8 cellular contexts compared by ENCODE assay signal in genomic region chr19:34172661-34173144, GRCh38. TPM values are rescaled to one million over a fixed set of nuclear protein-coding genes. Genes with fewer than 3 reads are reported as not detected.
A peak's percentile ranks its signal among the peaks of the same experiment; 100 is the strongest.
DNase-seq lines count a peak whose midpoint lies in the region; ATAC-seq and TF ChIP-seq lines count a peak whose summit lies in the region.

No MANE protein-coding gene starts in this region.

- H3K4me3 Mint-ChIP-seq in endothelial cell (ENCODE audit: unreplicated experiment) (peak overlapping the region; percentile 96), naive B cell (peak overlapping the region; percentile 77 to 100 (median 96))

- H3K27me3 ChIP-seq in SU-DHL-6 (ENCODE audit: low read length) (no peaks in the 10 kb centered on the region), aorta (ENCODE audit: control insufficient read depth in 1 of 2, insufficient read depth in 2 of 2, low read length in 1 of 2) (no peaks in the 10 kb centered on the region)

- peaks cover 28% of the 10 kb centered on the region for H4K20me1 ChIP-seq in SU-DHL-6 (ENCODE audit: low read depth, low read length)

- intact Hi-C loops in aorta (cut with DNase I): loop anchor here in 1 of 2 donors (5.0 kb wide), 1 partner anchor 650 kb away; the partner anchor contains the start of gene PEPD

- peaks cover 32% of the 10 kb centered on the region for H3K4me1 Mint-ChIP-seq in endothelial cell (ENCODE audit: unreplicated experiment)
- H3K4me1 Mint-ChIP-seq in naive B cell: peaks cover 27 to 63% (median 43%) of the 10 kb centered on the region in 3 donors

- H3K36me3 Mint-ChIP-seq in endothelial cell (ENCODE audit: low read depth, unreplicated experiment): peaks cover 17% of the 10 kb centered on the region
- H3K36me3 Mint-ChIP-seq in naive B cell: no peaks in the 10 kb centered on the region

- 1% methylated on average over 37 to 55 of the region's 55 CpGs for WGBS in aorta, 2 donors

- H3K27ac Mint-ChIP-seq in endothelial cell (ENCODE audit: unreplicated experiment) (peak overlapping the region; percentile 96), naive B cell (peak overlapping the region; percentile 91 to 98 (median 95))

- peaks cover 25% of the 10 kb centered on the region for H3F3A ChIP-seq in SU-DHL-6 (ENCODE audit: insufficient read depth)

- DNase-seq in endothelial cell (ENCODE audit: low spot score) (peak; percentile 36), naive B cell (no peak), aorta (peak in 1 of 2 donors; percentile 80), GM10248 (ENCODE audit: extremely low spot score) (no peak)

- H3K4me3 ChIP-seq in SU-DHL-6 (ENCODE audit: insufficient read depth, low read length, poor library complexity, severe bottlenecking) (peak overlapping the region; percentile 70), aorta (ENCODE audit: low read length in 2 of 2) (peak overlapping the region; percentile 90)

- peak overlapping the region; percentile 96 for H3K27ac ChIP-seq in 22Rv1
- peak overlapping the region; percentile 82 for H3K27ac ChIP-seq in SU-DHL-6 (ENCODE audit: low read depth, low read length)
- H3K27ac ChIP-seq in aorta (ENCODE audit: low read depth in 1 of 2, low read length in 2 of 2): peak overlapping the region; percentile 76 to 88

- POLR2A ChIA-PET in GM10248 (lab: Yijun Ruan, JAX): interaction anchor here (0.6 kb wide), 1 partner anchor 1505 kb away, joined by 3 read pairs; no protein-coding TSS in a partner anchor

- H3K9me3 Mint-ChIP-seq in endothelial cell (ENCODE audit: unreplicated experiment) (no peaks in the 10 kb centered on the region), naive B cell (no peaks in the 10 kb centered on the region)

- peaks cover 8% of the 10 kb centered on the region for H3K27me3 Mint-ChIP-seq in endothelial cell (ENCODE audit: unreplicated experiment)
- H3K27me3 Mint-ChIP-seq in naive B cell: no peaks in the 10 kb centered on the region

- H3K9ac ChIP-seq in SU-DHL-6 (ENCODE audit: low read length): peak overlapping the region; percentile 99

- H2AFZ ChIP-seq in SU-DHL-6 (ENCODE audit: low read depth, low read length, severe bottlenecking): peak overlapping the region; percentile 30

- H3K4me1 ChIP-seq in aorta (ENCODE audit: control insufficient read depth in 1 of 2, insufficient read depth in 2 of 2, low read length in 2 of 2): peaks cover 0 to 2% of the 10 kb centered on the region in 2 donors

- no peaks in the 10 kb centered on the region for H3K9me2 ChIP-seq in SU-DHL-6 (replicated peaks; ENCODE audit: insufficient read depth, low read length)

- CTCF ChIA-PET in GM10248 (lab: Yijun Ruan, JAX): interaction anchor here (1.5 kb wide), 1 partner anchor 10 kb away, joined by 3 read pairs; no protein-coding TSS in a partner anchor

- H3K4me2 ChIP-seq in SU-DHL-6 (ENCODE audit: low read depth, low read length, poor library complexity, severe bottlenecking): peak overlapping the region; percentile 97

- no peaks in the 10 kb centered on the region for H3K9me3 ChIP-seq in SU-DHL-6 (ENCODE audit: insufficient read depth, low read length)
- H3K9me3 ChIP-seq in aorta (ENCODE audit: control insufficient read depth, low read length): no peaks in the 10 kb centered on the region

- H3K79me2 ChIP-seq in SU-DHL-6 (ENCODE audit: insufficient read depth, low read length): peaks cover 53% of the 10 kb centered on the region

- ATAC-seq in GM18520 (IDR thresholded peaks at IDR 0.05; ENCODE audit: unreplicated experiment): peak; percentile 20
- ATAC-seq in HG03039 (IDR thresholded peaks at IDR 0.05; ENCODE audit: unreplicated experiment): peak; percentile 27
- peak in 1 of 2 donors; percentile 35 for ATAC-seq in naive B cell (ENCODE audit: low read depth in 2 of 2)
- peak; percentile 74 for ATAC-seq in aorta (ENCODE audit: low FRiP score)

- H3K36me3 ChIP-seq in SU-DHL-6 (ENCODE audit: low read length): peaks cover 11% of the 10 kb centered on the region
- H3K36me3 ChIP-seq in aorta (ENCODE audit: control insufficient read depth in 1 of 2, insufficient read depth in 2 of 2, low read length in 1 of 2): no peaks in the 10 kb centered on the region

- no peak for TF ChIP-seq CTCF in 22Rv1 (IDR thresholded peaks at IDR 0.05)
- TF ChIP-seq CTCF in SU-DHL-6 (IDR thresholded peaks at IDR 0.05; ENCODE audit: insufficient read depth, low read length, poor library complexity, severe bottlenecking): no peak
- no peak for TF ChIP-seq CTCF in endothelial cell (IDR thresholded peaks at IDR 0.05; ENCODE audit: unreplicated experiment)
- TF ChIP-seq CTCF in GM10248 (IDR thresholded peaks at IDR 0.05; ENCODE audit: control extremely low read depth, extremely low read depth, low read depth, missing control alignments): no peak

RNA-seq across cellular contexts. Expression of gene LSM14A, which starts 0.4 kb away (rescaled TPM):
- total RNA-seq in endothelial cell (ENCODE audit: unreplicated experiment) (137 TPM), aorta (100 to 1,000 TPM in 1 of 2 donors, 10 to 100 TPM in 1; 86.5 to 108 TPM)
- polyA plus RNA-seq in naive B cell (ENCODE audit: low read depth in 6 of 6) (100 to 1,000 TPM; 165 to 191 (median 176) TPM), aorta (10 to 100 TPM; 80.4 to 88.5 TPM)
